Comparison of ENCODE assay signal across 19 cellular contexts in the genomic region with DNA sequence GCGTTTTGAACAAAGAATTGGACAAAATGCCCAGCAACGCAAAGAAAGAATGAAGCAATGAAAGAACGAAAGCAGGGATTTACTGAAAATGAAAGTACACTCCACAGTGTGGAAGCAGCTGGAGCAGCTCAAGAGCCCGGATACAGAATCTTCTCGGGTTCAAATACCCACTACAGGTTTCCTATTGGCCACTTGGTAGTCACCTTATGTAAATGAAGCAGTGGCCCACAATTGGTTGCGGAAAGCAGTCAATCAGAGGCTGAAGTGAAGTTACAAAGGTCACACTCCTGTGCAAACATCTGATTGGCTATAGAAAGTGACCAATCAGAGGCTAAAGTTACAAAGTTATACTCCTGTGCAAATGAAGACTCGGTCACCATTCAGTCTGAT. TPM values are rescaled to one million over a fixed set of nuclear protein-coding genes. Genes with fewer than 3 reads are reported as not detected.
DNase-seq lines count a peak whose midpoint lies in the region; ATAC-seq and TF ChIP-seq lines count a peak whose summit lies in the region.
"Had no signal": no experiment of that assay in that cellular context is flagged by ENCODE, and none has a peak within 500 bp of the region (broad histone marks: within the 10 kb centered on the region; RNA-seq: fewer than 3 reads in every experiment).

No MANE protein-coding gene starts in this region.

- no peak for TF ChIP-seq CTCF in spleen (IDR thresholded peaks at IDR 0.05 in 8 of 11, conservative IDR thresholded peaks at IDR 0.05 in 3 of 11)
- TF ChIP-seq CTCF in ascending aorta (IDR thresholded peaks at IDR 0.05) = no peak

- H3K36me3 ChIP-seq in spleen = no peaks in the 10 kb centered on the region
- H3K36me3 ChIP-seq in ascending aorta = no peaks in the 10 kb centered on the region
- H3K36me3 ChIP-seq: HAP-1, upper lobe of left lung had no signal

- no peak for ATAC-seq in right cardiac atrium
- no peak for ATAC-seq in stimulated activated naive CD8-positive, alpha-beta T cell treated with anti-CD3 and anti-CD28 coated beads, Interleukin-15, Interleukin-2, amounts not matched to agents 100 U/mL and 50 U/mL, for 24 hours
- ATAC-seq: CD8-positive, alpha-beta T cell had no signal

- H3K9me3 ChIP-seq in right cardiac atrium (ENCODE audit: control insufficient read depth, low read length) (no peaks in the 10 kb centered on the region), spleen (no peaks in the 10 kb centered on the region), ascending aorta (no peaks in the 10 kb centered on the region)
- H3K9me3 ChIP-seq: HAP-1, upper lobe of left lung had no signal

- intact Hi-C loops in right cardiac atrium (cut with DNase I) (no loop called here), spleen (cut with DNase I; ENCODE audit: low total_unique reads) (no loop called here), ascending aorta (cut with DNase I) (no loop called here)

- H3K4me3 ChIP-seq in right cardiac atrium (ENCODE audit: low read length) = no peak overlapping the region
- H3K4me3 ChIP-seq in spleen = peak overlapping the region in 2 of 8 donors; percentile 8 to 12
- no peak overlapping the region for H3K4me3 ChIP-seq in ascending aorta
- H3K4me3 ChIP-seq: HAP-1, skin epidermis, upper lobe of left lung had no signal

- H3K27ac ChIP-seq in right cardiac atrium (ENCODE audit: low read length) = peak overlapping the region; percentile 86
- peak overlapping the region in 6 of 8 donors; percentile 20 to 65 (median 36) for H3K27ac ChIP-seq in spleen
- H3K27ac ChIP-seq in ascending aorta = no peak overlapping the region
- H3K27ac ChIP-seq: skin epidermis, upper lobe of left lung, VCaP had no signal

- H3K4me1 ChIP-seq in right cardiac atrium (ENCODE audit: control insufficient read depth, insufficient read depth, low read length) (no peaks in the 10 kb centered on the region), spleen (peaks cover 0 to 48% (median 7%) of the 10 kb centered on the region in 6 donors), ascending aorta (peaks cover 0 to 3% of the 10 kb centered on the region in 2 donors)
- H3K4me1 ChIP-seq: HAP-1 had no signal

- 82% methylated on average over 7 of the region's 7 CpGs for WGBS in right cardiac atrium
- 71 to 82% (median 77%) methylated on average over 7 of the region's 7 CpGs for WGBS in spleen, 5 donors

- DNase-seq in NOMO-1 treated with DMSO at 0.1 percent for 48 hours (lab: John Stamatoyannopoulos, UW; ENCODE audit: unreplicated experiment) = peak; percentile 10
- no peak for DNase-seq in NOMO-1 (lab: John Stamatoyannopoulos, UW; ENCODE audit: unreplicated experiment in 2 of 2)
- peak; percentile 22 for DNase-seq in RPMI7951 (ENCODE audit: low read depth)
- DNase-seq in right cardiac atrium = peak in 1 of 3 donors; percentile 7
- DNase-seq in spleen = peak; percentile 19
- no peak for DNase-seq in stimulated activated naive CD8-positive, alpha-beta T cell treated with anti-CD3 and anti-CD28 coated beads, Interleukin-15, Interleukin-2, amounts not matched to agents 100 U/mL and 50 U/mL, for 24 hours
- no peak for DNase-seq in NCI-H82 (lab: John Stamatoyannopoulos, UW)
- no peak for DNase-seq in ascending aorta (ENCODE audit: low spot score in 2 of 2)
- DNase-seq: activated CD8-positive, alpha-beta memory T cell treated with anti-CD3 and anti-CD28 coated beads for 24 hours; activated gamma-delta T cell; amygdala; CD8-positive, alpha-beta T cell; NCI-H1417 treated with DMSO at 0.1 percent for 48 hours; NCI-H446 treated with DMSO at 0.1 percent for 48 hours; stimulated activated naive CD4-positive, alpha-beta T cell; upper lobe of left lung had no signal

- no peak for TF ChIP-seq POLR2A in spleen (IDR thresholded peaks at IDR 0.05)

- no peaks in the 10 kb centered on the region for H3K27me3 ChIP-seq in right cardiac atrium (ENCODE audit: control insufficient read depth, insufficient read depth)
- H3K27me3 ChIP-seq in spleen (replicated peaks in 1 of 7) = peaks cover 0 to 5% (median 0%) of the 10 kb centered on the region in 7 donors
- H3K27me3 ChIP-seq in ascending aorta = no peaks in the 10 kb centered on the region
- H3K27me3 ChIP-seq: upper lobe of left lung had no signal

RNA-seq across cellular contexts. Expression of gene PPP1R13B, which starts 15.0 kb away (rescaled TPM):
- total RNA-seq in RPMI7951 (2014; rRNA removed; shearing (Covaris generic)) = 0.78 and 1.6 TPM in 2 replicates
- 100 to 1,000 TPM; 102 to 158 (median 117) TPM for total RNA-seq in right cardiac atrium
- 50.1 TPM for polyA plus RNA-seq in right cardiac atrium
- total RNA-seq in spleen = 10 to 100 TPM; 23.4 to 95.3 (median 52.9) TPM
- polyA plus RNA-seq in spleen = 10 to 100 TPM in 2 of 3 donors, 1 to 10 TPM in 1; 5.7 to 27.0 (median 12.7) TPM
- 32.7 TPM for total RNA-seq in ascending aorta

Comparison
In these comparisons a context has a peak if more than half of its experiments do, and no peak if none do; other contexts are left out.
1. DNase-seq: peak in NOMO-1 treated with DMSO at 0.1 percent for 48 hours (single experiment), RPMI7951 (single experiment) and spleen (single experiment); none in NOMO-1 (0 of 2), stimulated activated naive CD8-positive, alpha-beta T cell treated with anti-CD3 and anti-CD28 coated beads, Interleukin-15, Interleukin-2, amounts not matched to agents 100 U/mL and 50 U/mL, for 24 hours (single experiment), NCI-H82 (single experiment) and ascending aorta (0 of 2).
2. H3K27ac ChIP-seq: peak in right cardiac atrium (single experiment) and spleen (6 of 8); none in ascending aorta (0 of 2).